ENCODE assay signal across 15 cellular contexts in genomic region chr2:43143756-43144155, GRCh38.
DNase-seq lines count a peak whose midpoint lies in the region; ATAC-seq, FAIRE-seq and TF ChIP-seq lines count a peak whose summit lies in the region.
"Had no signal": no experiment of that assay in that cellular context is flagged by ENCODE, and none has a peak within 500 bp of the region (broad histone marks: within the 10 kb centered on the region; RNA-seq: fewer than 3 reads in every experiment).

No MANE protein-coding gene starts in this region.

- peaks cover 2% of the 10 kb centered on the region for H3K79me1 ChIP-seq in trophoblast cell (ENCODE audit: low read length)

- intact Hi-C loops in PC-9 (cut with micrococcal nuclease; ENCODE audit: unreplicated experiment) (no loop called here), HepG2 (cut with micrococcal nuclease; ENCODE audit: unreplicated experiment) (no loop called here)

- H3K9me3 Mint-ChIP-seq in stimulated activated naive CD8-positive, alpha-beta T cell treated with anti-CD3 and anti-CD28 coated beads, Interleukin-15, Interleukin-2, amounts not matched to agents 100 ng/mL and 50 ng/mL, for 24 hours: no peaks in the 10 kb centered on the region
- peaks cover 0 to 7% of the 10 kb centered on the region in 2 donors for H3K9me3 Mint-ChIP-seq in stimulated activated naive CD8-positive, alpha-beta T cell treated with anti-CD3 and anti-CD28 coated beads, Interleukin-15, amount 100 ng/mL, for 72 hours

- no peak overlapping the region for H4K8ac ChIP-seq in trophoblast cell (ENCODE audit: low read depth, low read length)

- no peak overlapping the region for H2BK120ac ChIP-seq in trophoblast cell (ENCODE audit: insufficient read depth, low read length, poor library complexity)

- POLR2A ChIA-PET in PC-9 (lab: Charles Lee; ENCODE audit: unreplicated experiment) (no interaction called here), HepG2 (lab: Yijun Ruan, JAX) (interaction anchor here (2.0 to 3.2 kb wide), 2 partner anchors 78 to 83 kb away, joined by 6 to 14 read pairs; partner anchors contain the start of gene ZFP36L2)

- H3K27ac ChIP-seq in PC-9 (peak overlapping the region; percentile 33; the same call in 1 of the 2 replicates), HepG2 (ENCODE audit: extremely low read length, insufficient read depth, low read length) (peak overlapping the region; percentile 4), trophoblast cell (ENCODE audit: low read depth, low read length) (no peak overlapping the region)

- no peak for TF ChIP-seq CTCF in PC-9 (conservative IDR thresholded peaks at IDR 0.05)
- TF ChIP-seq CTCF in HepG2 (CRISPR knock-in tag; IDR thresholded peaks at IDR 0.05): no peak

- H2BK12ac ChIP-seq in trophoblast cell (ENCODE audit: low read length): no peak overlapping the region

- peaks cover 39% of the 10 kb centered on the region for H3K4me1 ChIP-seq in PC-9 (replicated peaks; ENCODE audit: insufficient read depth)
- peaks cover 60% of the 10 kb centered on the region for H3K4me1 ChIP-seq in HepG2 (ENCODE audit: insufficient read depth, low read length)
- H3K4me1 ChIP-seq in trophoblast cell (ENCODE audit: control insufficient read depth in 1 of 2, insufficient read depth in 2 of 2, low read length in 2 of 2): peaks cover 4% of the 10 kb centered on the region in 2 experiments

- no peak overlapping the region for H3K14ac ChIP-seq in trophoblast cell (ENCODE audit: low read length)

- H3K4me3 Mint-ChIP-seq in stimulated activated naive CD8-positive, alpha-beta T cell treated with anti-CD3 and anti-CD28 coated beads, Interleukin-15, Interleukin-2, amounts not matched to agents 100 ng/mL and 50 ng/mL, for 24 hours: no peak overlapping the region
- H3K4me3 Mint-ChIP-seq in stimulated activated naive CD8-positive, alpha-beta T cell treated with anti-CD3 and anti-CD28 coated beads, Interleukin-15, amount 100 ng/mL, for 72 hours: no peak overlapping the region
- H3K4me3 Mint-ChIP-seq: B cell had no signal

- H3K27me3 ChIP-seq in PC-9 (ENCODE audit: insufficient read depth, low read depth) (no peaks in the 10 kb centered on the region), HepG2 (ENCODE audit: control insufficient read depth in 1 of 2, insufficient read depth in 2 of 2, low read length in 2 of 2) (no peaks in the 10 kb centered on the region), trophoblast cell (ENCODE audit: insufficient read depth, low read length) (no peaks in the 10 kb centered on the region)

- BruUV-seq in PC-9 (replicated peaks; lab: Mats Ljungman, UMichigan) (no TSS peak), HepG2 (replicated peaks; lab: Mats Ljungman, UMichigan) (no TSS peak)

- 85% methylated on average over 8 of the region's 8 CpGs for WGBS in HepG2 (ENCODE audit: low lambda C conversion rate)
- no CpG with 5 or more reads among the region's 8 CpGs for WGBS in trophoblast cell (ENCODE audit: extremely low coverage, insufficient coverage, insufficient read length)

- no peaks in the 10 kb centered on the region for H3K36me3 ChIP-seq in PC-9 (ENCODE audit: low read depth)
- H3K36me3 ChIP-seq in HepG2 (replicated peaks in 1 of 2; ENCODE audit: control insufficient read depth in 1 of 2, insufficient read depth in 2 of 2, low read length in 2 of 2): no peaks in the 10 kb centered on the region
- no peaks in the 10 kb centered on the region for H3K36me3 ChIP-seq in trophoblast cell (ENCODE audit: control insufficient read depth in 1 of 2, insufficient read depth in 2 of 2, low read length in 2 of 2)

- H3K36me3 Mint-ChIP-seq in stimulated activated naive CD8-positive, alpha-beta T cell treated with anti-CD3 and anti-CD28 coated beads, Interleukin-15, Interleukin-2, amounts not matched to agents 100 ng/mL and 50 ng/mL, for 24 hours (ENCODE audit: low read depth): peaks cover 3% of the 10 kb centered on the region

- no peak for DNase-seq in stimulated activated naive CD8-positive, alpha-beta T cell treated with anti-CD3 and anti-CD28 coated beads, Interleukin-15, amount 100 ng/mL, for 72 hours
- no peak for DNase-seq in PC-9
- no peak for DNase-seq in HepG2 (ENCODE audit: low spot score)
- DNase-seq in G401 (ENCODE audit: low spot score): no peak
- DNase-seq in trophoblast cell: no peak
- DNase-seq in NCI-H1048 (lab: John Stamatoyannopoulos, UW): no peak
- DNase-seq: DMS153, NCI-H1436 treated with DMSO at 0.1 percent for 48 hours, NCI-H2081, SHP77 treated with DMSO at 0.1 percent for 48 hours had no signal

- CTCF ChIA-PET in PC-9 (lab: Charles Lee): no interaction called here
- CTCF ChIA-PET in HepG2 (lab: Yijun Ruan, JAX; ENCODE audit: low intra/inter-chr PET ratio, low total read pairs): no interaction called here

- ATAC-seq in stimulated activated naive CD8-positive, alpha-beta T cell treated with anti-CD3 and anti-CD28 coated beads, Interleukin-15, amount 100 ng/mL, for 72 hours: no peak
- no peak for ATAC-seq in HepG2

- H3K4ac ChIP-seq in trophoblast cell (ENCODE audit: low read depth, low read length): no peak overlapping the region

- FAIRE-seq in HepG2 (lab: Jason Lieb, UNC): no peak
- FAIRE-seq: GM12878, GM18507, RCC 7860 had no signal

- no peaks in the 10 kb centered on the region for H3K9me2 ChIP-seq in PC-9 (ENCODE audit: insufficient read depth)

- H3K18ac ChIP-seq in trophoblast cell (ENCODE audit: low read length): no peak overlapping the region

- H3F3A ChIP-seq in PC-9 (ENCODE audit: insufficient read depth, low read depth): peaks cover 16% of the 10 kb centered on the region; the same call in 1 of the 2 replicates

- no peak for TF ChIP-seq POLR2A in HepG2 (IDR thresholded peaks at IDR 0.05; ENCODE audit: insufficient read depth in 1 of 2, low read depth in 2 of 2, low read length in 2 of 2)

- in situ Hi-C loops in HepG2 (cut with HindIII; ENCODE audit: extremely low pct_ligation_motif_present, low pct_unique_long_range_greater_than_20kb): no loop called here
- in situ Hi-C loops in G401 (cut with HindIII; ENCODE audit: low sequenced_read_pairs): no loop called here

- peaks cover 54% of the 10 kb centered on the region for H3K4me1 Mint-ChIP-seq in stimulated activated naive CD8-positive, alpha-beta T cell treated with anti-CD3 and anti-CD28 coated beads, Interleukin-15, Interleukin-2, amounts not matched to agents 100 ng/mL and 50 ng/mL, for 24 hours (ENCODE audit: low read depth)
- H3K4me1 Mint-ChIP-seq in stimulated activated naive CD8-positive, alpha-beta T cell treated with anti-CD3 and anti-CD28 coated beads, Interleukin-15, amount 100 ng/mL, for 72 hours: peaks cover 62% of the 10 kb centered on the region

- H4K20me1 ChIP-seq in PC-9 (ENCODE audit: insufficient read depth) (no peaks in the 10 kb centered on the region), HepG2 (ENCODE audit: insufficient read depth, low read length) (no peaks in the 10 kb centered on the region)

- no peak overlapping the region for H2BK5ac ChIP-seq in trophoblast cell (ENCODE audit: low read depth, low read length, poor library complexity)

- no peak overlapping the region for H2AK5ac ChIP-seq in trophoblast cell (ENCODE audit: low read length)

- no peaks in the 10 kb centered on the region for H3K9me3 ChIP-seq in PC-9 (ENCODE audit: insufficient read depth, low read depth)
- H3K9me3 ChIP-seq in HepG2 (ENCODE audit: low read length): no peaks in the 10 kb centered on the region
- no peaks in the 10 kb centered on the region for H3K9me3 ChIP-seq in trophoblast cell (ENCODE audit: insufficient read depth, low read depth, low read length)

- H4K91ac ChIP-seq in trophoblast cell (ENCODE audit: low read depth, low read length): no peak overlapping the region

- no peak for TF ChIP-seq EP300 in HepG2 (IDR thresholded peaks at IDR 0.05; ENCODE audit: low read depth in 2 of 2, low read length in 2 of 2)
- no peak for TF ChIP-seq EP300 in HepG2 (CRISPR knock-in tag; IDR thresholded peaks at IDR 0.05; ENCODE audit: borderline replicate concordance)

- no peak overlapping the region for H3K23ac ChIP-seq in trophoblast cell (ENCODE audit: low read length)

- no peak for TF ChIP-seq RAD21 in HepG2 (CRISPR knock-in tag; IDR thresholded peaks at IDR 0.05)

- H3K27ac Mint-ChIP-seq in stimulated activated naive CD8-positive, alpha-beta T cell treated with anti-CD3 and anti-CD28 coated beads, Interleukin-15, Interleukin-2, amounts not matched to agents 100 ng/mL and 50 ng/mL, for 24 hours: peak overlapping the region; percentile 63
- H3K27ac Mint-ChIP-seq in stimulated activated naive CD8-positive, alpha-beta T cell treated with anti-CD3 and anti-CD28 coated beads, Interleukin-15, amount 100 ng/mL, for 72 hours: peak overlapping the region in 1 of 2 donors; percentile 71

- H2AFZ ChIP-seq in PC-9: no peak overlapping the region
- H2AFZ ChIP-seq in HepG2 (ENCODE audit: low read length): no peak overlapping the region
- H2AFZ ChIP-seq in trophoblast cell (ENCODE audit: insufficient read depth, low read length, poor library complexity): no peak overlapping the region

- no peak overlapping the region for H3K9ac ChIP-seq in HepG2 (ENCODE audit: insufficient read depth, low read depth, low read length)
- no peak overlapping the region for H3K9ac ChIP-seq in trophoblast cell (ENCODE audit: low read length)

- no peak overlapping the region for H4K12ac ChIP-seq in trophoblast cell (ENCODE audit: low read depth, low read length)

- H3K4me3 ChIP-seq in PC-9: no peak overlapping the region
- no peak overlapping the region for H3K4me3 ChIP-seq in HepG2 (replicated peaks in 1 of 3; ENCODE audit: insufficient read depth in 1 of 3, low read depth in 2 of 3, low read length in 3 of 3)
- no peak overlapping the region for H3K4me3 ChIP-seq in trophoblast cell (ENCODE audit: low read depth, low read length)
- H3K4me3 ChIP-seq: GM12878 had no signal

- no peaks in the 10 kb centered on the region for H3K79me2 ChIP-seq in PC-9 (ENCODE audit: low read depth)
- H3K79me2 ChIP-seq in HepG2 (ENCODE audit: insufficient read depth, low read length): no peaks in the 10 kb centered on the region
- no peaks in the 10 kb centered on the region for H3K79me2 ChIP-seq in trophoblast cell (ENCODE audit: control insufficient read depth, insufficient read depth, low read length, poor library complexity)

- H3K27me3 Mint-ChIP-seq in stimulated activated naive CD8-positive, alpha-beta T cell treated with anti-CD3 and anti-CD28 coated beads, Interleukin-15, Interleukin-2, amounts not matched to agents 100 ng/mL and 50 ng/mL, for 24 hours: no peaks in the 10 kb centered on the region
- H3K27me3 Mint-ChIP-seq in stimulated activated naive CD8-positive, alpha-beta T cell treated with anti-CD3 and anti-CD28 coated beads, Interleukin-15, amount 100 ng/mL, for 72 hours: no peaks in the 10 kb centered on the region
- H3K27me3 Mint-ChIP-seq: B cell had no signal

- peak overlapping the region; percentile 53; the same call in 1 of the 2 replicates for H3K4me2 ChIP-seq in PC-9
- H3K4me2 ChIP-seq in HepG2 (ENCODE audit: low read depth, low read length): no peak overlapping the region
- H3K4me2 ChIP-seq in trophoblast cell (ENCODE audit: low read length): no peak overlapping the region

TF ChIP-seq in HepG2, 621 proteins besides CTCF, POLR2A, EP300 and RAD21 (continues in another document):
- TF ChIP-seq XBP1 (CRISPR knock-in tag; IDR thresholded peaks at IDR 0.05) (no peak), ZNF652 (CRISPR knock-in tag; IDR thresholded peaks at IDR 0.05; ENCODE audit: borderline replicate concordance, low read depth) (no peak), SAP130 (CRISPR knock-in tag; IDR thresholded peaks at IDR 0.05; ENCODE audit: low read depth) (no peak), ZNF33B (CRISPR knock-in tag; IDR thresholded peaks at IDR 0.05) (no peak)
